ENCODE assay signal across 22 cellular contexts in the genomic region with DNA sequence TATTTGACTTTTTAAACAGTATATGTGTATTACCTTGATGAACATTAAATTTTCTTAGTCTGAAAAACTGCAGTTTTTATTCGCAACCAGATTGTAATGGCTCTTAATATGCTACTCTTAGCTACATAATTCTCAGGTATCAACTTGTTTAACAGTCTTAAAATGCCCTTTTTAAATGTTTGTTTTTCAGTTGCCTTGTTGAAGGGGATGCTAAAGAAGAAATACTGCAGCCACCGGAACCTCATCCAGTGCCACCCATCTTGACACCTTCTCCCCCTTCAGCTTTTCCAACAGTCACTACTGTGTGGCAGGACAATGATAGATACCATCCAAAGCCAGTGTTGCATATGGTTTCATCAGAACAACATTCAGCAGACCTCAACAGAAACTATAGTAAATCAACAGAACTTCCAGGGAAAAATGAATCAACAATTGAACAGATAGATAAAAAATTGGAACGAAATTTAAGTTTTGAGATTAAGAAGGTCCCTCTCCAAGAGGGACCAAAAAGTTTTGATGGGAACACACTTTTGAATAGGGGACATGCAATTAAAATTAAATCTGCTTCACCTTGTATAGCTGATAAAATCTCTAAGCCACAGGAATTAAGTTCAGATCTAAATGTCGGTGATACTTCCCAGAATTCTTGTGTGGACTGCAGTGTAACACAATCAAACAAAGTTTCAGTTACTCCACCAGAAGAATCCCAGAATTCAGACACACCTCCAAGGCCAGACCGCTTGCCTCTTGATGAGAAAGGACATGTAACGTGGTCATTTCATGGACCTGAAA.
DNase-seq lines count a peak whose midpoint lies in the region; ATAC-seq, FAIRE-seq and TF ChIP-seq lines count a peak whose summit lies in the region.
"Had no signal": no experiment of that assay in that cellular context is flagged by ENCODE, and none has a peak within 500 bp of the region (broad histone marks: within the 10 kb centered on the region; RNA-seq: fewer than 3 reads in every experiment).

No MANE protein-coding gene starts in this region.

- H4K20me1 ChIP-seq in HCT116 (ENCODE audit: insufficient read depth) (no peaks in the 10 kb centered on the region), GM12878 (ENCODE audit: control insufficient read depth, insufficient read depth) (no peaks in the 10 kb centered on the region), hepatocyte (ENCODE audit: insufficient read depth, poor library complexity, severe bottlenecking) (no peaks in the 10 kb centered on the region)

- CTCF ChIA-PET in A549 (lab: Yijun Ruan, JAX), result interaction anchor here (1.2 to 2.7 kb wide), 4 partner anchors 9 to 187 kb away, joined by 3 to 10 read pairs (median 6); no protein-coding TSS in a partner anchor
- CTCF ChIA-PET in HCT116 (lab: Charles Lee), result interaction anchor here (1.1 kb wide), 1 partner anchor 25 kb away, joined by 3 read pairs; no protein-coding TSS in a partner anchor
- CTCF ChIA-PET in GM12878 (lab: Yijun Ruan, JAX), result interaction anchor here (0.7 kb wide), 1 partner anchor 31 kb away, joined by 3 read pairs; no protein-coding TSS in a partner anchor
- CTCF ChIA-PET in activated CD8-positive, alpha-beta memory T cell treated with anti-CD3 and anti-CD28 coated beads, Interleukin-2, amount 10 ng/mL, durations not matched to agents 7 days and 5 days (lab: Charles Lee), result interaction anchor here (1.0 kb wide), 1 partner anchor 25 kb away, joined by 3 read pairs; no protein-coding TSS in a partner anchor

- H3K27me3 ChIP-seq in HCT116 (ENCODE audit: insufficient read depth, low read length), result no peaks in the 10 kb centered on the region
- H3K27me3 ChIP-seq in GM12878 (replicated peaks in 1 of 2; ENCODE audit: control insufficient read depth in 2 of 2, insufficient read depth in 2 of 2, low read length in 1 of 2), result no peaks in the 10 kb centered on the region
- no peaks in the 10 kb centered on the region for H3K27me3 ChIP-seq in hepatocyte
- H3K27me3 ChIP-seq: MG63 had no signal

- H3K27ac ChIP-seq in A549 (peak overlapping the region in 1 of 2 experiments; percentile 40; a peak in 1 of 6 replicates), HCT116 (ENCODE audit: low read depth, low read length) (no peak overlapping the region), GM12878 (ENCODE audit: control insufficient read depth, insufficient read depth) (no peak overlapping the region), hepatocyte (peak overlapping the region; percentile 62)
- H3K27ac ChIP-seq: C4-2B, skin epidermis had no signal

- no peak for TF ChIP-seq CTCF in A549 (IDR thresholded peaks at IDR 0.05)
- no peak for TF ChIP-seq CTCF in HCT116 (IDR thresholded peaks at IDR 0.05 in 2 of 3, conservative IDR thresholded peaks at IDR 0.05 in 1 of 3; ENCODE audit: borderline replicate concordance in 1 of 3, insufficient read depth in 1 of 3, low read depth in 2 of 3, low read length in 2 of 3)
- no peak for TF ChIP-seq CTCF in GM12878 (IDR thresholded peaks at IDR 0.05 in 2 of 3, conservative IDR thresholded peaks at IDR 0.05 in 1 of 3; ENCODE audit: control insufficient read depth in 2 of 3, extremely low read depth in 1 of 3, insufficient read depth in 1 of 3, low read depth in 3 of 3, low read length in 3 of 3)
- no peak for TF ChIP-seq CTCF in hepatocyte (IDR thresholded peaks at IDR 0.05; ENCODE audit: poor library complexity)

- H3K9me3 Mint-ChIP-seq in activated CD8-positive, alpha-beta memory T cell treated with anti-CD3 and anti-CD28 coated beads, Interleukin-2, amount 10 ng/mL, durations not matched to agents 7 days and 5 days (ENCODE audit: low read depth), result no peaks in the 10 kb centered on the region
- H3K9me3 Mint-ChIP-seq: T-helper 1 cell treated with Interleukin-12 subunit alpha and Interleukin-12 subunit beta and Interleukin-4 antibody, amounts not matched to agents 30 μg/mL and 1 μg/mL, for 36 hours had no signal

- no peak for FAIRE-seq in A549 (lab: Jason Lieb, UNC)
- FAIRE-seq in GM12878 (lab: Jason Lieb, UNC), result no peak
- FAIRE-seq: bronchial epithelial cell had no signal

- no peak for TF ChIP-seq RAD21 in A549 (conservative IDR thresholded peaks at IDR 0.05 in 1 of 2, IDR thresholded peaks at IDR 0.05 in 1 of 2)
- TF ChIP-seq RAD21 in HCT116 (IDR thresholded peaks at IDR 0.05; ENCODE audit: low read depth), result no peak
- no peak for TF ChIP-seq RAD21 in GM12878 (IDR thresholded peaks at IDR 0.05; ENCODE audit: insufficient read depth, low read depth, low read length)

- H3K4me2 ChIP-seq in A549, result peak overlapping the region; percentile 1; the same call in 2 of the 3 replicates
- no peak overlapping the region for H3K4me2 ChIP-seq in HCT116 (ENCODE audit: low read length)
- no peak overlapping the region for H3K4me2 ChIP-seq in GM12878 (ENCODE audit: control insufficient read depth, insufficient read depth)
- H3K4me2 ChIP-seq in hepatocyte, result no peak overlapping the region

- peak in 1 of 2 experiments; percentile 61; a peak in 1 of 6 replicates for ATAC-seq in A549
- ATAC-seq in HCT116, result no peak
- ATAC-seq in GM12878, result no peak
- no peak for ATAC-seq in activated CD8-positive, alpha-beta memory T cell treated with anti-CD3 and anti-CD28 coated beads, Interleukin-2, amount 10 ng/mL, durations not matched to agents 7 days and 5 days

- H3K79me2 ChIP-seq in HCT116 (ENCODE audit: insufficient read depth, low read length), result no peaks in the 10 kb centered on the region; the same call in 1 of the 2 replicates
- H3K79me2 ChIP-seq in GM12878 (ENCODE audit: control insufficient read depth, insufficient read depth, low read length), result no peaks in the 10 kb centered on the region
- no peaks in the 10 kb centered on the region for H3K79me2 ChIP-seq in hepatocyte

- no peaks in the 10 kb centered on the region for H3K4me1 Mint-ChIP-seq in activated CD8-positive, alpha-beta memory T cell treated with anti-CD3 and anti-CD28 coated beads, Interleukin-2, amount 10 ng/mL, durations not matched to agents 7 days and 5 days

- H3K27me3 Mint-ChIP-seq in activated CD8-positive, alpha-beta memory T cell treated with anti-CD3 and anti-CD28 coated beads, Interleukin-2, amount 10 ng/mL, durations not matched to agents 7 days and 5 days, result no peaks in the 10 kb centered on the region
- H3K27me3 Mint-ChIP-seq: activated CD4-positive, alpha-beta T cell treated with anti-CD3 and anti-CD28 coated beads for 36 hours had no signal

- BruUV-seq in HCT116 (replicated peaks; lab: Mats Ljungman, UMichigan) (TSS peak; percentile 77), GM12878 (replicated peaks; lab: Mats Ljungman, UMichigan) (TSS peak; percentile 69)

- DNase-seq in A549 (ENCODE audit: low read depth in 1 of 2, low spot score in 1 of 2) (no peak), HCT116 (ENCODE audit: low read depth, low spot score) (no peak), GM12878 (ENCODE audit: low read depth, low spot score) (no peak), hepatocyte (ENCODE audit: low spot score) (no peak), DMS 273 (lab: John Stamatoyannopoulos, UW; ENCODE audit: unreplicated experiment) (no peak), epidermal melanocyte (ENCODE audit: insufficient read length, low spot score) (no peak)
- no peak for DNase-seq in activated CD8-positive, alpha-beta memory T cell treated with anti-CD3 and anti-CD28 coated beads, Interleukin-2, amount 10 ng/mL, durations not matched to agents 7 days and 5 days
- DNase-seq: activated CD4-positive, alpha-beta T cell treated with anti-CD3 and anti-CD28 coated beads for 36 hours; activated naive CD4-positive, alpha-beta T cell treated with Interleukin-2 at 50 U/mL for 16 hours; activated T-cell treated with anti-CD3 and anti-CD28 coated beads, Interleukin-2, amount 50 U/mL, for 48 hours; cortex of kidney; EL; kidney glomerular epithelial cell; MG63; NCI-H2081 treated with DMSO at 0.1 percent for 48 hours; NCI-H524 treated with DMSO at 0.1 percent for 48 hours; RPMI8226; stimulated activated CD4-positive, alpha-beta T cell treated with anti-CD3 and anti-CD28 coated beads, Interleukin-1b, Interleukin-23, amount 100 ng/mL, for 48 hours had no signal

- TF ChIP-seq POLR2A in A549 (IDR thresholded peaks at IDR 0.05; ENCODE audit: low read length) (no peak), HCT116 (IDR thresholded peaks at IDR 0.05; ENCODE audit: borderline replicate concordance, extremely low read depth, insufficient read depth, insufficient read length) (no peak), GM12878 (IDR thresholded peaks at IDR 0.05; ENCODE audit: low read depth, low read length) (no peak)

- H3K36me3 ChIP-seq in HCT116 (ENCODE audit: control insufficient read depth in 1 of 2, insufficient read depth in 2 of 2, low read length in 2 of 2) (peaks cover 26 to 32% of the 10 kb centered on the region in 2 experiments; a peak in 3 of 4 replicates), GM12878 (ENCODE audit: control insufficient read depth in 2 of 2, insufficient read depth in 2 of 2, low read length in 1 of 2) (peaks cover 4% of the 10 kb centered on the region in 2 experiments; a peak in 3 of 4 replicates), hepatocyte (replicated peaks; ENCODE audit: insufficient read depth, low read depth) (peaks cover 7% of the 10 kb centered on the region)

- no peak overlapping the region for H3K27ac Mint-ChIP-seq in activated CD8-positive, alpha-beta memory T cell treated with anti-CD3 and anti-CD28 coated beads, Interleukin-2, amount 10 ng/mL, durations not matched to agents 7 days and 5 days
- H3K27ac Mint-ChIP-seq: activated CD4-positive, alpha-beta T cell treated with anti-CD3 and anti-CD28 coated beads for 36 hours; T-helper 1 cell treated with Interleukin-12 subunit alpha and Interleukin-12 subunit beta and Interleukin-4 antibody, amounts not matched to agents 30 μg/mL and 1 μg/mL, for 36 hours had no signal

- H3K9ac ChIP-seq in HCT116 (ENCODE audit: low read length) (no peak overlapping the region), GM12878 (ENCODE audit: control insufficient read depth, insufficient read depth, low read length) (no peak overlapping the region)

- TF ChIP-seq EP300 in A549 (IDR thresholded peaks at IDR 0.05), result no peak
- no peak for TF ChIP-seq EP300 in GM12878 (IDR thresholded peaks at IDR 0.05; ENCODE audit: borderline replicate concordance in 1 of 2, control insufficient read depth in 1 of 2, low read depth in 2 of 2, low read length in 2 of 2)

- H3K4me3 ChIP-seq in A549 (no peak overlapping the region), HCT116 (replicated peaks in 1 of 2; ENCODE audit: low read depth in 1 of 2, low read length in 2 of 2) (no peak overlapping the region), GM12878 (no peak overlapping the region), hepatocyte (no peak overlapping the region)
- H3K4me3 ChIP-seq: MG63, skin epidermis had no signal

- H3K9me3 ChIP-seq in A549, result no peaks in the 10 kb centered on the region
- H3K9me3 ChIP-seq in HCT116 (ENCODE audit: control insufficient read depth in 1 of 2, insufficient read depth in 1 of 2, low read depth in 1 of 2, low read length in 2 of 2), result no peaks in the 10 kb centered on the region
- H3K9me3 ChIP-seq in GM12878 (replicated peaks; ENCODE audit: control insufficient read depth, insufficient read depth, low read length), result no peaks in the 10 kb centered on the region
- no peaks in the 10 kb centered on the region for H3K9me3 ChIP-seq in hepatocyte (ENCODE audit: low read depth)
- H3K9me3 ChIP-seq: MG63 had no signal

- RAD21 ChIA-PET in HCT116 (lab: Charles Lee; ENCODE audit: low non-redundant PET in 1 of 2, low total read pairs in 2 of 2, uncharacterized antibody in 2 of 2, unreplicated experiment in 2 of 2), result no interaction called here
- RAD21 ChIA-PET in GM12878 (lab: Charles Lee; ENCODE audit: unreplicated experiment), result no interaction called here

- POLR2A ChIA-PET in A549 (lab: Yijun Ruan, JAX) (interaction anchor here (1.0 kb wide), 1 partner anchor 27 kb away, joined by 3 read pairs; no protein-coding TSS in a partner anchor), HCT116 (lab: Charles Lee) (no interaction called here), GM12878 (lab: Charles Lee) (no interaction called here)

- H3K4me1 ChIP-seq in A549 (peaks cover 20% of the 10 kb centered on the region; the same call in 2 of the 3 replicates), HCT116 (ENCODE audit: control insufficient read depth in 1 of 2, insufficient read depth in 2 of 2, low read length in 2 of 2) (no peaks in the 10 kb centered on the region), GM12878 (ENCODE audit: control insufficient read depth, insufficient read depth, low read length) (no peaks in the 10 kb centered on the region), hepatocyte (ENCODE audit: insufficient read depth) (peaks cover 7% of the 10 kb centered on the region)

- intact Hi-C loops in HCT116 (cut with micrococcal nuclease) (no loop called here), GM12878 (cut with micrococcal nuclease; ENCODE audit: unreplicated experiment) (no loop called here)

- H2AFZ ChIP-seq in HCT116 (ENCODE audit: low read depth, low read length, poor library complexity, severe bottlenecking) (no peak overlapping the region), GM12878 (ENCODE audit: control insufficient read depth, low read depth, low read length) (no peak overlapping the region), hepatocyte (no peak overlapping the region)

- H3K9me2 ChIP-seq in HCT116 (ENCODE audit: insufficient read depth), result no peaks in the 10 kb centered on the region
- no peaks in the 10 kb centered on the region for H3K9me2 ChIP-seq in hepatocyte (replicated peaks; ENCODE audit: insufficient read depth)

- 92% methylated on average over 6 of the region's 6 CpGs for WGBS in A549 (ENCODE audit: missing lambda C conversion rate)
- 98% methylated on average over 6 of the region's 6 CpGs for WGBS in GM12878 (ENCODE audit: insufficient coverage, insufficient replicate concordance, low lambda C conversion rate, missing lambda C conversion rate)
- 95% methylated on average over 6 of the region's 6 CpGs for WGBS in hepatocyte (ENCODE audit: low lambda C conversion rate, missing lambda C conversion rate)

- H3K4me3 Mint-ChIP-seq in activated CD8-positive, alpha-beta memory T cell treated with anti-CD3 and anti-CD28 coated beads, Interleukin-2, amount 10 ng/mL, durations not matched to agents 7 days and 5 days, result no peak overlapping the region
- H3K4me3 Mint-ChIP-seq: activated CD4-positive, alpha-beta T cell treated with anti-CD3 and anti-CD28 coated beads for 36 hours; T-helper 1 cell treated with Interleukin-12 subunit alpha and Interleukin-12 subunit beta and Interleukin-4 antibody, amounts not matched to agents 30 μg/mL and 1 μg/mL, for 36 hours had no signal

- H3K36me3 Mint-ChIP-seq in activated CD8-positive, alpha-beta memory T cell treated with anti-CD3 and anti-CD28 coated beads, Interleukin-2, amount 10 ng/mL, durations not matched to agents 7 days and 5 days, result peaks cover 7% of the 10 kb centered on the region

- in situ Hi-C loops in GM12878 (cut with MboI), result no loop called here

- SMC1A ChIA-PET in GM12878 (lab: Charles Lee; ENCODE audit: uncharacterized antibody, unreplicated experiment), result interaction anchor here (0.8 to 1.9 kb wide), 3 partner anchors 25 to 258 kb away, joined by 3 to 5 read pairs (median 3); no protein-coding TSS in a partner anchor
